9 cellular contexts compared by ENCODE assay signal in the genomic region with DNA sequence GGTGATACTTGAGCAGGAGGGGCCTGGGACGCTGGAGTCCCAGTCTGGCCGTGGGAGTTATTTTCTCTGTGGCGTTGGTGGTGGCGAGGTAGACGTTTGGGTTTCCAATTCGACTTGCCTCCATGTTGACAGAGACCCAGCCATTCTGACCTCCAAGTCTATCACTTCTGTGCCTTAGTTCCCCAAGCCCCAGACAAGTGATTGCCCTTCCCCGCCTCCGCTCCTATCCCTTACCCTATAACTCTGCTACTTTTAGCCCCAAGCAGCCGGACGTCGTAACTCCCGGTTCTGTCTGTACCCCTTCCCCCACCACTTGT. TPM values are rescaled to one million over a fixed set of nuclear protein-coding genes. Genes with fewer than 3 reads are reported as not detected.
DNase-seq lines count a peak whose midpoint lies in the region; ATAC-seq lines count a peak whose summit lies in the region.
"Had no signal": no experiment of that assay in that cellular context is flagged by ENCODE, and none has a peak within 500 bp of the region (broad histone marks: within the 10 kb centered on the region; RNA-seq: fewer than 3 reads in every experiment).

No MANE protein-coding gene starts in this region.

- H3K9me3 ChIP-seq in CD4-positive, CD25-positive, alpha-beta regulatory T cell (ENCODE audit: control insufficient read depth in 2 of 2, low read length in 2 of 2): no peaks in the 10 kb centered on the region

- H3K9me3 Mint-ChIP-seq in CD4-positive, CD25-positive, alpha-beta regulatory T cell: peaks cover 0 to 2% (median 0%) of the 10 kb centered on the region in 7 donors
- H3K9me3 Mint-ChIP-seq in natural killer cell treated with Interleukin-12 subunit alpha and Interleukin-12 subunit beta and Interleukin-15 and Interleukin-18, amount 100 ng/mL, for 72 hours: no peaks in the 10 kb centered on the region

- H3K27me3 Mint-ChIP-seq in CD4-positive, CD25-positive, alpha-beta regulatory T cell: no peaks in the 10 kb centered on the region
- H3K27me3 Mint-ChIP-seq in natural killer cell treated with Interleukin-12 subunit alpha and Interleukin-12 subunit beta and Interleukin-15 and Interleukin-18, amount 100 ng/mL, for 72 hours: no peaks in the 10 kb centered on the region

- peak overlapping the region; percentile 87 to 97 (median 92) for H3K4me3 Mint-ChIP-seq in CD4-positive, CD25-positive, alpha-beta regulatory T cell
- peak overlapping the region; percentile 92 for H3K4me3 Mint-ChIP-seq in natural killer cell treated with Interleukin-12 subunit alpha and Interleukin-12 subunit beta and Interleukin-15 and Interleukin-18, amount 100 ng/mL, for 72 hours

- no peaks in the 10 kb centered on the region for H3K27me3 ChIP-seq in CD4-positive, CD25-positive, alpha-beta regulatory T cell (ENCODE audit: control insufficient read depth, insufficient read depth, low read length)

- ATAC-seq in CD4-positive, CD25-positive, alpha-beta regulatory T cell (ENCODE audit: low read depth in 2 of 2): no peak
- no peak for ATAC-seq in natural killer cell treated with Interleukin-12 subunit alpha and Interleukin-12 subunit beta and Interleukin-15 and Interleukin-18, amount 100 ng/mL, for 72 hours
- no peak for ATAC-seq in HG02678 (IDR thresholded peaks at IDR 0.05; ENCODE audit: unreplicated experiment)
- ATAC-seq in activated CD4-positive, CD25-positive, alpha-beta regulatory T cell treated with anti-CD3 and anti-CD28 coated beads, Interleukin-2, amount 50 U/mL, for 24 hours: no peak
- ATAC-seq in HG03378 (IDR thresholded peaks at IDR 0.05; ENCODE audit: unreplicated experiment): no peak

- peaks cover 19% of the 10 kb centered on the region for H3K4me1 ChIP-seq in CD4-positive, CD25-positive, alpha-beta regulatory T cell (ENCODE audit: control insufficient read depth, insufficient read depth, low read length, poor library complexity, severe bottlenecking)

- peaks cover 11% of the 10 kb centered on the region for H3K36me3 Mint-ChIP-seq in CD4-positive, CD25-positive, alpha-beta regulatory T cell
- no peaks in the 10 kb centered on the region for H3K36me3 Mint-ChIP-seq in natural killer cell treated with Interleukin-12 subunit alpha and Interleukin-12 subunit beta and Interleukin-15 and Interleukin-18, amount 100 ng/mL, for 72 hours

- DNase-seq in CD4-positive, CD25-positive, alpha-beta regulatory T cell: no peak
- no peak for DNase-seq in Jurkat, Clone E6-1 (ENCODE audit: low read depth, low spot score)
- DNase-seq in natural killer cell treated with Interleukin-12 subunit alpha and Interleukin-12 subunit beta and Interleukin-15 and Interleukin-18, amount 100 ng/mL, for 72 hours (ENCODE audit: low spot score): no peak
- DNase-seq in NCI-H1417 (lab: John Stamatoyannopoulos, UW): no peak

- peak overlapping the region; percentile 85 to 96 (median 96) for H3K27ac Mint-ChIP-seq in CD4-positive, CD25-positive, alpha-beta regulatory T cell
- H3K27ac Mint-ChIP-seq in natural killer cell treated with Interleukin-12 subunit alpha and Interleukin-12 subunit beta and Interleukin-15 and Interleukin-18, amount 100 ng/mL, for 72 hours: peak overlapping the region; percentile 76 to 95

- H3K4me1 Mint-ChIP-seq in CD4-positive, CD25-positive, alpha-beta regulatory T cell: peaks cover 4 to 33% (median 25%) of the 10 kb centered on the region in 4 donors
- peaks cover 23% of the 10 kb centered on the region in 2 donors for H3K4me1 Mint-ChIP-seq in natural killer cell treated with Interleukin-12 subunit alpha and Interleukin-12 subunit beta and Interleukin-15 and Interleukin-18, amount 100 ng/mL, for 72 hours (ENCODE audit: low read depth in 2 of 2)

- peak overlapping the region; percentile 84 for H3K4me3 ChIP-seq in CD4-positive, CD25-positive, alpha-beta regulatory T cell (ENCODE audit: low read depth, low read length)
- peak overlapping the region; percentile 98 for H3K4me3 ChIP-seq in Jurkat, Clone E6-1 (ENCODE audit: low read length)

- H3K36me3 ChIP-seq in CD4-positive, CD25-positive, alpha-beta regulatory T cell (ENCODE audit: control insufficient read depth, insufficient read depth, low read length): peaks cover 15% of the 10 kb centered on the region

- peak overlapping the region; percentile 81 for H3K27ac ChIP-seq in CD4-positive, CD25-positive, alpha-beta regulatory T cell (ENCODE audit: insufficient read depth, low read length, poor library complexity, severe bottlenecking)
- peak overlapping the region; percentile 75 for H3K27ac ChIP-seq in cingulate gyrus (ENCODE audit: low read depth, low read length)

RNA-seq across cellular contexts. Expression of a gene that starts 0.5 kb away (rescaled TPM):
- total RNA-seq in CD4-positive, CD25-positive, alpha-beta regulatory T cell: 45.3 TPM
- polyA plus RNA-seq in CD4-positive, CD25-positive, alpha-beta regulatory T cell: 10 to 100 TPM; 35.4 to 47.4 (median 40.2) TPM
- polyA plus RNA-seq in Jurkat, Clone E6-1 (2012; ENCODE audit: insufficient read depth, insufficient read length): 137 TPM
- total RNA-seq in natural killer cell treated with Interleukin-12 subunit alpha and Interleukin-12 subunit beta and Interleukin-15 and Interleukin-18, amount 100 ng/mL, for 72 hours: 100 to 1,000 TPM in 1 of 2 donors, 10 to 100 TPM in 1; 74.0 to 133 TPM

RNA-seq across cellular contexts. Expression of a gene that starts 17.6 kb away (rescaled TPM):
- total RNA-seq in CD4-positive, CD25-positive, alpha-beta regulatory T cell: 0.17 TPM
- under 1 TPM in 1 of 4 donors, not detected in 3; 0.13 TPM for polyA plus RNA-seq in CD4-positive, CD25-positive, alpha-beta regulatory T cell
- polyA plus RNA-seq in Jurkat, Clone E6-1 (2012; ENCODE audit: insufficient read depth, insufficient read length): 6.9 TPM
- under 1 TPM; 0.21 to 0.92 TPM for total RNA-seq in natural killer cell treated with Interleukin-12 subunit alpha and Interleukin-12 subunit beta and Interleukin-15 and Interleukin-18, amount 100 ng/mL, for 72 hours

RNA-seq across cellular contexts. Expression of a gene that starts 33.8 kb away (rescaled TPM):
- not detected for total RNA-seq in CD4-positive, CD25-positive, alpha-beta regulatory T cell
- polyA plus RNA-seq in CD4-positive, CD25-positive, alpha-beta regulatory T cell: not detected
- polyA plus RNA-seq in Jurkat, Clone E6-1 (2012; ENCODE audit: insufficient read depth, insufficient read length): not detected
- total RNA-seq in natural killer cell treated with Interleukin-12 subunit alpha and Interleukin-12 subunit beta and Interleukin-15 and Interleukin-18, amount 100 ng/mL, for 72 hours: not detected
- total RNA-seq: occipital lobe had no signal

RNA-seq across cellular contexts. Expression of a gene that starts 35.8 kb away (rescaled TPM):
- total RNA-seq in CD4-positive, CD25-positive, alpha-beta regulatory T cell: 322 TPM
- polyA plus RNA-seq in CD4-positive, CD25-positive, alpha-beta regulatory T cell: 10 to 100 TPM; 75.1 to 83.9 (median 82.8) TPM
- 160 TPM for polyA plus RNA-seq in Jurkat, Clone E6-1 (2012; ENCODE audit: insufficient read depth, insufficient read length)
- 100 to 1,000 TPM; 164 to 192 TPM for total RNA-seq in natural killer cell treated with Interleukin-12 subunit alpha and Interleukin-12 subunit beta and Interleukin-15 and Interleukin-18, amount 100 ng/mL, for 72 hours

RNA-seq across cellular contexts. Expression of a gene that starts 45.4 kb away (rescaled TPM):
- 2,708 TPM for total RNA-seq in CD4-positive, CD25-positive, alpha-beta regulatory T cell
- 1,000 to 10,000 TPM; 1,440 to 2,367 (median 1,925) TPM for polyA plus RNA-seq in CD4-positive, CD25-positive, alpha-beta regulatory T cell
- 2,430 TPM for polyA plus RNA-seq in Jurkat, Clone E6-1 (2012; ENCODE audit: insufficient read depth, insufficient read length)
- total RNA-seq in natural killer cell treated with Interleukin-12 subunit alpha and Interleukin-12 subunit beta and Interleukin-15 and Interleukin-18, amount 100 ng/mL, for 72 hours: 1,000 to 10,000 TPM; 1,544 to 1,854 TPM
